Comparison of ENCODE assay signal across 10 cellular contexts in the genomic region with DNA sequence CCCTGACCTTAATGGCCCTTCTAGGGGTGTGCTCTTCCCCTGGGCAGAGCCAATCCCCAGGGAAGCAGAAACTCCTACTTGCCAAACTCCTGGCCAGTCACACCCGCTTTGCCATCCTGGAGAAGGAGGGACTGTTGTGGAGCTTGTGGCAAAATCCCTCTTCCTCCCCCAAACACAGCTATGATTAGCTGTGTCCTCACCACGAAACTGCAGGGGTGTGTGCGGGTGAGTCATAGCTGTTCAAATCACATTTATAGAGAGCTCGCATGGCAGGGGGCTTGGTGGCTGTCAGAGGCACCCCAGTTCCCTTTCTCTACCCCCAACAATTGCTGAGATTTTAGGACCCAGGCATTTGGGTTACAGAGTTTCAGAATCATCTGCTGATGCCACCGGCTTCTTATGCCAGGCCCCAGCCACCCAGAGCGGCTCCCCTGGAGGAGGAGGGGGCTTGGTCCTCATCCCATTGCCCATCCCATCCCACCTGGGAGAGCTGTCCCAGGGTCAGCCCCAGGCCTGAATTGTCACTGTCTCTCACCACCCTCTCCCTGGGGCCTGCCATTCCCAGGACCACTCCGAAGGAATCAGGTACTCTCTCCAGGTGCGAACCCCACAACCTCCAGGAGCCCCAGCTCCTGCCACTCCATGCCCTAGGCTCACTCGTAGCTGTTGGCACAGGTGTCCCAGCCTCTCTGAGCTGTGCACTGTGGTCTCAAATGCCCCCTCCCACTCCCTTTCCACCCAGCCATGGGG. TPM values are rescaled to one million over a fixed set of nuclear protein-coding genes. Genes with fewer than 3 reads are reported as not detected.
DNase-seq lines count a peak whose midpoint lies in the region; ATAC-seq and TF ChIP-seq lines count a peak whose summit lies in the region.
"Had no signal": no experiment of that assay in that cellular context is flagged by ENCODE, and none has a peak within 500 bp of the region (broad histone marks: within the 10 kb centered on the region; RNA-seq: fewer than 3 reads in every experiment).

No MANE protein-coding gene starts in this region.

- peaks cover 6% of the 10 kb centered on the region for H3K4me1 Mint-ChIP-seq in activated T-cell treated with anti-CD3 and anti-CD28 coated beads, Interleukin-2, amount 50 U/mL, for 24 hours (ENCODE audit: low read depth)
- H3K4me1 Mint-ChIP-seq: naive thymus-derived CD8-positive, alpha-beta T cell had no signal

- no peaks in the 10 kb centered on the region for H3K9me3 Mint-ChIP-seq in activated T-cell treated with anti-CD3 and anti-CD28 coated beads, Interleukin-2, amount 50 U/mL, for 24 hours
- H3K9me3 Mint-ChIP-seq: naive thymus-derived CD8-positive, alpha-beta T cell had no signal

- H3K36me3 Mint-ChIP-seq in activated T-cell treated with anti-CD3 and anti-CD28 coated beads, Interleukin-2, amount 50 U/mL, for 24 hours (ENCODE audit: low read depth) = no peaks in the 10 kb centered on the region
- H3K36me3 Mint-ChIP-seq: naive thymus-derived CD8-positive, alpha-beta T cell had no signal

- no peaks in the 10 kb centered on the region for H3K36me3 ChIP-seq in SJCRH30
- H3K36me3 ChIP-seq: BE2C had no signal

- DNase-seq in activated T-cell treated with anti-CD3 and anti-CD28 coated beads for 48 hours (ENCODE audit: low read depth) (peak; percentile 22), SJCRH30 (peak; percentile 35), fibroblast of mammary gland (ENCODE audit: low read depth) (peak; percentile 58), medulla oblongata (ENCODE audit: extremely low spot score) (no peak)
- DNase-seq in activated T-cell treated with anti-CD3 and anti-CD28 coated beads, Interleukin-2, amount 50 U/mL, for 24 hours = no peak
- peak; percentile 31 for DNase-seq in stimulated activated naive CD8-positive, alpha-beta T cell treated with anti-CD3 and anti-CD28 coated beads, Interleukin-15, Interleukin-2, amounts not matched to agents 100 U/mL and 50 U/mL, for 24 hours
- DNase-seq: BE2C; naive thymus-derived CD8-positive, alpha-beta T cell had no signal

- H3K4me3 ChIP-seq in SJCRH30 = no peak overlapping the region
- no peak overlapping the region for H3K4me3 ChIP-seq in fibroblast of mammary gland (ENCODE audit: control insufficient read depth, low read depth, low read length)

- no peaks in the 10 kb centered on the region; the same call in 1 of the 2 replicates for H3K27me3 ChIP-seq in SJCRH30
- H3K27me3 ChIP-seq: BE2C had no signal

- peaks cover 3% of the 10 kb centered on the region for H3K27me3 Mint-ChIP-seq in activated T-cell treated with anti-CD3 and anti-CD28 coated beads, Interleukin-2, amount 50 U/mL, for 24 hours

- TF ChIP-seq CTCF in fibroblast of mammary gland (conservative IDR thresholded peaks at IDR 0.05; ENCODE audit: control insufficient read depth, insufficient read depth, low read depth, low read length) = no peak

- ATAC-seq in stimulated activated naive CD8-positive, alpha-beta T cell treated with anti-CD3 and anti-CD28 coated beads, Interleukin-15, Interleukin-2, amounts not matched to agents 100 U/mL and 50 U/mL, for 24 hours = peak; percentile 82
- ATAC-seq in HG03520 (IDR thresholded peaks at IDR 0.05; ENCODE audit: unreplicated experiment) = no peak
- no peak for ATAC-seq in GM21447 (IDR thresholded peaks at IDR 0.05; ENCODE audit: unreplicated experiment)
- ATAC-seq: naive thymus-derived CD8-positive, alpha-beta T cell had no signal

- no peak overlapping the region for H3K27ac ChIP-seq in SJCRH30

- H3K27ac Mint-ChIP-seq in activated T-cell treated with anti-CD3 and anti-CD28 coated beads, Interleukin-2, amount 50 U/mL, for 24 hours = no peak overlapping the region
- H3K27ac Mint-ChIP-seq: naive thymus-derived CD8-positive, alpha-beta T cell had no signal

- H3K4me3 Mint-ChIP-seq in activated T-cell treated with anti-CD3 and anti-CD28 coated beads, Interleukin-2, amount 50 U/mL, for 24 hours = no peak overlapping the region
- H3K4me3 Mint-ChIP-seq: naive thymus-derived CD8-positive, alpha-beta T cell had no signal

- no peaks in the 10 kb centered on the region for H3K4me1 ChIP-seq in SJCRH30

- no peaks in the 10 kb centered on the region for H3K9me3 ChIP-seq in SJCRH30 (replicated peaks)
- H3K9me3 ChIP-seq: BE2C had no signal

RNA-seq across cellular contexts. Expression of gene MAGEF1, which starts 28.8 kb away (rescaled TPM):
- 54.3 and 58.7 TPM in 2 replicates for total RNA-seq in SJCRH30 (2014; rRNA removed; shearing (Covaris generic))

Comparison
In these comparisons a context has a peak if more than half of its experiments do, and no peak if none do; other contexts are left out.
1. DNase-seq: peak in activated T-cell treated with anti-CD3 and anti-CD28 coated beads for 48 hours (single experiment), SJCRH30 (2 of 2), fibroblast of mammary gland (single experiment) and stimulated activated naive CD8-positive, alpha-beta T cell treated with anti-CD3 and anti-CD28 coated beads, Interleukin-15, Interleukin-2, amounts not matched to agents 100 U/mL and 50 U/mL, for 24 hours (single experiment); none in activated T-cell treated with anti-CD3 and anti-CD28 coated beads, Interleukin-2, amount 50 U/mL, for 24 hours (single experiment) and medulla oblongata (single experiment).